15 cellular contexts compared by ENCODE assay signal in the genomic region with DNA sequence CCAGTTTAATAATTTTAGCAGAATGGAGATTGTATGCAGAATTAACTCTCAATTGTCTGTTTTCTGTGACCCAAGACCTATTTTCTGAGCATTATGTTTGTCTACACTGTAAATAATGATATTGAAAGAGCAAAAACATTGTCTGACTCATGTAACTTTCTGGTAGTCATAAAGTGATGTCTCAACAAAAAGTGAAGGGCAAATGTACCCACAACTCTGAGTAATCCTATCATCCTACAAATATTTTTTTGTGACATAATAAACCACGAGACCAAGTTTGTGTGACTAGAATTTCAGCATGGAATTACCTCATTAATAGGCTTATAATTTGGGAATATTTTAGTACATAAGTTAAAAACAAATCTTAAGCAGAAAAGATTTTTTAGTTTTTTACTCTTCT. TPM values are rescaled to one million over a fixed set of nuclear protein-coding genes. Genes with fewer than 3 reads are reported as not detected.
DNase-seq lines count a peak whose midpoint lies in the region; ATAC-seq and TF ChIP-seq lines count a peak whose summit lies in the region.
"Had no signal": no experiment of that assay in that cellular context is flagged by ENCODE, and none has a peak within 500 bp of the region (broad histone marks: within the 10 kb centered on the region; RNA-seq: fewer than 3 reads in every experiment).

No MANE protein-coding gene starts in this region.

- no peak overlapping the region for H3K4me3 ChIP-seq in Panc1 (ENCODE audit: low read depth in 2 of 2, low read length in 2 of 2)

- no peaks in the 10 kb centered on the region for H3K36me3 Mint-ChIP-seq in T-cell
- H3K36me3 Mint-ChIP-seq: activated naive CD4-positive, alpha-beta T cell treated with anti-CD3 and anti-CD28 coated beads, Interleukin-2, amount 50 U/mL, for 24 hours had no signal

- POLR2A ChIA-PET in Panc1 (lab: Charles Lee): no interaction called here
- POLR2A ChIA-PET in T-cell (lab: Charles Lee): interaction anchor here (0.7 kb wide), 2 partner anchors 195 to 469 kb away, joined by 8 to 9 read pairs; no protein-coding TSS in a partner anchor

- no peaks in the 10 kb centered on the region for H3K27me3 Mint-ChIP-seq in T-cell
- H3K27me3 Mint-ChIP-seq: activated naive CD4-positive, alpha-beta T cell treated with anti-CD3 and anti-CD28 coated beads, Interleukin-2, amount 50 U/mL, for 24 hours had no signal

- H3K4me1 ChIP-seq in Panc1 (ENCODE audit: control insufficient read depth, insufficient read depth, low read length): 0 out of 2 replicates have a peak, but pooled peaks cover 2% of the 10 kb centered on the region

- DNase-seq in GM04504 (ENCODE audit: low read depth) (peak; percentile 53), Panc1 (ENCODE audit: low read depth, low spot score) (no peak), epithelial cell of prostate (ENCODE audit: low read depth, low spot score) (peak; percentile 59), renal cortical epithelial cell (ENCODE audit: low read depth) (peak; percentile 78), substantia nigra (lab: John Stamatoyannopoulos, UW) (no peak), T-cell (no peak)
- DNase-seq in activated CD4-positive, alpha-beta T cell treated with anti-CD3 and anti-CD28 coated beads, Interleukin-2, amount 50 U/mL, for 48 hours: no peak
- DNase-seq: DMS53; effector CD8-positive, alpha-beta T cell; NCI-H1048; stimulated activated CD4-positive, alpha-beta T cell treated with anti-CD3 and anti-CD28 coated beads, Interleukin-1b, Interleukin-23, amount 100 ng/mL, for 48 hours; stimulated activated naive CD4-positive, alpha-beta T cell treated with Interleukin-2 at 50 U/mL for 16 hours had no signal

- TF ChIP-seq CTCF in Panc1 (IDR thresholded peaks at IDR 0.05): no peak

- TSS peak; percentile 44 for BruUV-seq in Panc1 (replicated peaks; lab: Mats Ljungman, UMichigan)

- no peaks in the 10 kb centered on the region for H3K9me3 ChIP-seq in Panc1 (ENCODE audit: control insufficient read depth, insufficient read depth, low read depth, low read length)

- no peaks in the 10 kb centered on the region for H3K27me3 ChIP-seq in Panc1 (ENCODE audit: control insufficient read depth, insufficient read depth, low read length)

- CTCF ChIA-PET in Panc1 (lab: Charles Lee): no interaction called here
- CTCF ChIA-PET in T-cell (lab: Charles Lee): interaction anchor here in 1 of 2 donors (0.7 to 2.1 kb wide), 3 partner anchors 13 to 248 kb away, joined by 3 to 8 read pairs (median 7); no protein-coding TSS in a partner anchor

- H3K27ac ChIP-seq in Panc1 (ENCODE audit: low read length) (no peak overlapping the region), epithelial cell of prostate (peak overlapping the region; percentile 69), substantia nigra (ENCODE audit: low read depth, low read length, poor library complexity, severe bottlenecking) (no peak overlapping the region)

- H3K4me3 Mint-ChIP-seq in T-cell: no peak overlapping the region
- H3K4me3 Mint-ChIP-seq: activated naive CD4-positive, alpha-beta T cell treated with anti-CD3 and anti-CD28 coated beads, Interleukin-2, amount 50 U/mL, for 24 hours had no signal

- intact Hi-C loops in Panc1 (cut with micrococcal nuclease; ENCODE audit: unreplicated experiment): no loop called here

- peaks cover 3 to 11% (median 10%) of the 10 kb centered on the region in 3 donors for H3K4me1 Mint-ChIP-seq in T-cell

- ATAC-seq in Panc1 (no peak), T-cell (replicated peaks in 1 of 4) (no peak), GM19397 (IDR thresholded peaks at IDR 0.05; ENCODE audit: unreplicated experiment) (no peak)

- H3K27ac Mint-ChIP-seq in T-cell: peak overlapping the region in 1 of 2 donors; percentile 17

- no peaks in the 10 kb centered on the region for H3K36me3 ChIP-seq in Panc1 (ENCODE audit: control insufficient read depth, insufficient read depth, low read length)

- in situ Hi-C loops in Panc1 (cut with HindIII; ENCODE audit: low pct_unique_long_range_greater_than_20kb, low sequenced_read_pairs): no loop called here

- no peaks in the 10 kb centered on the region for H3K9me3 Mint-ChIP-seq in T-cell
- H3K9me3 Mint-ChIP-seq: activated naive CD4-positive, alpha-beta T cell treated with anti-CD3 and anti-CD28 coated beads, Interleukin-2, amount 50 U/mL, for 24 hours had no signal

RNA-seq across cellular contexts. Expression of a gene that starts 15.4 kb away (rescaled TPM):
- total RNA-seq in Panc1 (2021; ENCODE audit: unreplicated experiment) (30.3 TPM), renal cortical epithelial cell (20.1 and 43.6 TPM in 2 replicates), T-cell (10 to 100 TPM; 18.3 to 31.8 (median 28.1) TPM)
- polyA plus RNA-seq in Panc1 (2012; ENCODE audit: insufficient read length): 26.0 TPM

RNA-seq across cellular contexts. Expression of a gene that starts 35.3 kb away (rescaled TPM):
- not detected for total RNA-seq in Panc1 (2021; ENCODE audit: unreplicated experiment)
- not detected for polyA plus RNA-seq in Panc1 (2012; ENCODE audit: insufficient read length)
- 8.5 and 19.1 TPM in 2 replicates for total RNA-seq in renal cortical epithelial cell
- total RNA-seq in T-cell: not detected
- total RNA-seq: NCI-H460 had no signal

Comparison
In these comparisons a context has a peak if more than half of its experiments do, and no peak if none do; other contexts are left out.
1. DNase-seq: peak in GM04504 (single experiment), epithelial cell of prostate (single experiment) and renal cortical epithelial cell (single experiment); none in Panc1 (single experiment), substantia nigra (0 of 49), activated CD4-positive, alpha-beta T cell treated with anti-CD3 and anti-CD28 coated beads, Interleukin-2, amount 50 U/mL, for 48 hours (0 of 2) and T-cell (0 of 34).